In genomic region chr7:117793496-117793895, GRCh38 we compare ENCODE assay signal across 10 cellular contexts.
"Had no signal": no experiment of that assay in that cellular context is flagged by ENCODE, and none has a peak within 500 bp of the region (broad histone marks: within the 10 kb centered on the region; RNA-seq: fewer than 3 reads in every experiment).

No MANE protein-coding gene starts in this region.

- H3K27me3 ChIP-seq: hepatocyte, tibial artery, uterus had no signal

- H3K27ac ChIP-seq: hepatocyte, tibial artery had no signal

- H3K36me3 ChIP-seq: uterus had no signal

- H3K4me2 ChIP-seq: hepatocyte had no signal

- H2AFZ ChIP-seq: hepatocyte had no signal

- H3K9me3 ChIP-seq: tibial artery, uterus had no signal

- DNase-seq: activated CD4-positive, alpha-beta T cell treated with anti-CD3 and anti-CD28 coated beads, Interleukin-2, amount 10 ng/mL, durations not matched to agents 7 days and 5 days; activated CD4-positive, CD25-positive, alpha-beta regulatory T cell; activated naive CD4-positive, alpha-beta T cell; activated naive CD8-positive, alpha-beta T cell treated with anti-CD3 and anti-CD28 coated beads, Interleukin-2, amount 10 ng/mL, durations not matched to agents 7 days and 5 days; cerebellar nuclear complex; islet precursor cell; nephron progenitor cell; tibial artery; uterus had no signal

- H3K4me3 ChIP-seq: hepatocyte, tibial artery, uterus had no signal

- H3K4me1 ChIP-seq: tibial artery, uterus had no signal

- H3K79me2 ChIP-seq: hepatocyte had no signal
